2 cellular contexts compared by ENCODE assay signal in genomic region chr1:181134543-181135461, GRCh38.
TF ChIP-seq lines count a peak whose summit lies in the region.

No MANE protein-coding gene starts in this region.

TF ChIP-seq in IMR-90, 13 proteins besides CTCF, POLR2A, EP300 and RAD21 (continued from another document):
- TF ChIP-seq ELK1 (IDR thresholded peaks at IDR 0.05; ENCODE audit: borderline replicate concordance, low read depth, low read length), result no peak
- TF ChIP-seq NFE2L2 (IDR thresholded peaks at IDR 0.05; ENCODE audit: low read depth, low read length), result no peak

TF ChIP-seq in endothelial cell of umbilical vein, 7 proteins besides CTCF, POLR2A, EP300 and RAD21:
- TF ChIP-seq MAX (IDR thresholded peaks at IDR 0.05; ENCODE audit: insufficient read depth, insufficient read length), result no peak
- no peak for TF ChIP-seq JUN (IDR thresholded peaks at IDR 0.05; ENCODE audit: borderline replicate concordance, insufficient read depth, insufficient read length, low read depth)
- TF ChIP-seq MYC (IDR thresholded peaks at IDR 0.05; ENCODE audit: low read depth, low read length), result no peak
